In genomic region chr18:48947102-48947501, GRCh38 we compare ENCODE assay signal across 8 cellular contexts. TPM values are rescaled to one million over a fixed set of nuclear protein-coding genes. Genes with fewer than 3 reads are reported as not detected.
DNase-seq lines count a peak whose midpoint lies in the region; ATAC-seq and TF ChIP-seq lines count a peak whose summit lies in the region.

No MANE protein-coding gene starts in this region.

- H3K4me3 ChIP-seq in right atrium auricular region: peak overlapping the region; percentile 73 to 97
- H3K4me3 ChIP-seq in mesendoderm (ENCODE audit: low read length): peak overlapping the region; percentile 99

- H3K27ac ChIP-seq in right atrium auricular region: peak overlapping the region; percentile 98 to 99
- H3K27ac ChIP-seq in mesendoderm (ENCODE audit: low read depth, low read length): no peak overlapping the region

- H2BK5ac ChIP-seq in mesendoderm (ENCODE audit: low read length): no peak overlapping the region

- no peaks in the 10 kb centered on the region for H3K27me3 Mint-ChIP-seq in MCF 10A (ENCODE audit: insufficient read depth, unreplicated experiment)

- no peak overlapping the region for H2AK5ac ChIP-seq in mesendoderm (ENCODE audit: low read length)

- DNase-seq in right atrium auricular region (ENCODE audit: low spot score) (no peak), left cardiac atrium (no peak), MCF 10A (ENCODE audit: unreplicated experiment) (no peak), mesendoderm (no peak), GM10266 (ENCODE audit: extremely low spot score) (no peak), NCI-H446 (lab: John Stamatoyannopoulos, UW) (no peak), Ammon's horn (ENCODE audit: low spot score) (no peak)

- H2BK120ac ChIP-seq in mesendoderm (ENCODE audit: low read depth, low read length): no peak overlapping the region

- intact Hi-C loops in left cardiac atrium (cut with DNase I): loop anchor here (2.0 to 10.0 kb wide), 4 partner anchors 166 to 262 kb away; no protein-coding TSS in a partner anchor
- intact Hi-C loops in MCF 10A (cut with micrococcal nuclease): loop anchor here (5.0 kb wide), 1 partner anchor 290 kb away; no protein-coding TSS in a partner anchor

- peaks cover 10% of the 10 kb centered on the region for H3K36me3 Mint-ChIP-seq in MCF 10A (ENCODE audit: insufficient read depth, unreplicated experiment)

- peaks cover 46% of the 10 kb centered on the region for H3K4me1 Mint-ChIP-seq in MCF 10A (ENCODE audit: insufficient read depth, unreplicated experiment)

- H3K9me3 ChIP-seq in right atrium auricular region: no peaks in the 10 kb centered on the region

- H3K36me3 ChIP-seq in right atrium auricular region: peaks cover 8% of the 10 kb centered on the region
- H3K36me3 ChIP-seq in mesendoderm (ENCODE audit: control insufficient read depth, insufficient read depth, low read length): peaks cover 20% of the 10 kb centered on the region

- peak overlapping the region; percentile 91 for H3K4me3 Mint-ChIP-seq in MCF 10A (ENCODE audit: unreplicated experiment)

- H3K23ac ChIP-seq in mesendoderm (ENCODE audit: low read length): peak overlapping the region; percentile 48

- peak overlapping the region; percentile 95 for H3K4me2 ChIP-seq in mesendoderm (ENCODE audit: low read length)

- no peak overlapping the region for H4K5ac ChIP-seq in mesendoderm (ENCODE audit: low read length)

- peak overlapping the region; percentile 99 for H3K9ac ChIP-seq in mesendoderm (ENCODE audit: low read length)

- H2BK15ac ChIP-seq in mesendoderm (replicated peaks; ENCODE audit: low read depth): no peak overlapping the region

- H3K27ac Mint-ChIP-seq in MCF 10A (ENCODE audit: low read depth, unreplicated experiment): peak overlapping the region; percentile 36

- ATAC-seq in left cardiac atrium: no peak
- no peak for ATAC-seq in GM19463 (IDR thresholded peaks at IDR 0.05; ENCODE audit: unreplicated experiment)

- H3K4me1 ChIP-seq in right atrium auricular region: peaks cover 0 to 62% of the 10 kb centered on the region in 2 donors
- H3K4me1 ChIP-seq in mesendoderm (ENCODE audit: control insufficient read depth, low read depth, low read length): peaks cover 43% of the 10 kb centered on the region

- BruUV-seq in MCF 10A (replicated peaks; lab: Mats Ljungman, UMichigan): no TSS peak

- no peaks in the 10 kb centered on the region for H3K9me3 Mint-ChIP-seq in MCF 10A (ENCODE audit: unreplicated experiment)

- peak overlapping the region; percentile 90 for H3K56ac ChIP-seq in mesendoderm (ENCODE audit: low read length)

- no peak overlapping the region for H4K8ac ChIP-seq in mesendoderm (ENCODE audit: low read depth, low read length)

- H3K27me3 ChIP-seq in right atrium auricular region (no peaks in the 10 kb centered on the region), mesendoderm (ENCODE audit: insufficient read depth, low read length, poor library complexity) (no peaks in the 10 kb centered on the region)

- CTCF ChIA-PET in MCF 10A (lab: Yijun Ruan, JAX): interaction anchor here (0.5 to 2.2 kb wide), 8 partner anchors 9 to 347 kb away, joined by 3 to 6 read pairs (median 3); no protein-coding TSS in a partner anchor

- no CpG with 5 or more reads among the region's 10 CpGs for WGBS in mesendoderm (ENCODE audit: extremely low coverage, insufficient coverage, low lambda C conversion rate)

- H3K79me2 ChIP-seq in mesendoderm (ENCODE audit: control insufficient read depth, insufficient read depth, low read length): peaks cover 97% of the 10 kb centered on the region

- TF ChIP-seq CTCF in right atrium auricular region (IDR thresholded peaks at IDR 0.05): no peak
- no peak for TF ChIP-seq CTCF in MCF 10A (IDR thresholded peaks at IDR 0.05; ENCODE audit: unreplicated experiment)
- no peak for TF ChIP-seq CTCF in GM10266 (IDR thresholded peaks at IDR 0.05; ENCODE audit: control insufficient read depth, insufficient read depth, low read depth, missing control alignments)

- H3K79me1 ChIP-seq in mesendoderm (ENCODE audit: low read length): no peaks in the 10 kb centered on the region

- H3K18ac ChIP-seq in mesendoderm (ENCODE audit: low read length): no peak overlapping the region

- POLR2A ChIA-PET in MCF 10A (lab: Yijun Ruan, JAX): interaction anchor here (0.7 to 2.7 kb wide), 8 partner anchors 8 to 540 kb away, joined by 3 to 16 read pairs (median 6); partner anchors contain the start of gene C18orf32

- H3K4ac ChIP-seq in mesendoderm (ENCODE audit: low read depth, low read length): no peak overlapping the region

RNA-seq across cellular contexts. Expression of gene SMAD7, which starts 3.7 kb away (rescaled TPM):
- total RNA-seq in right atrium auricular region (10 to 100 TPM; 55.1 to 98.1 TPM), left cardiac atrium (10 to 100 TPM; 17.1 to 49.0 TPM), MCF 10A (2022) (9.8 and 12.3 TPM in 2 replicates)
- 25.8 TPM for polyA plus RNA-seq in mesendoderm (2013, experiment 1 of 2)
- polyA plus RNA-seq in mesendoderm (2013, experiment 2 of 2): 23.8 TPM
